Comparison of ENCODE assay signal across 33 cellular contexts in genomic region chr1:159977364-159978106, GRCh38. TPM values are rescaled to one million over a fixed set of nuclear protein-coding genes. Genes with fewer than 3 reads are reported as not detected.
"Had no signal": no experiment of that assay in that cellular context is flagged by ENCODE, and none has a peak within 500 bp of the region (broad histone marks: within the 10 kb centered on the region; RNA-seq: fewer than 3 reads in every experiment).

No MANE protein-coding gene starts in this region.

- DNase-seq: activated CD4-positive, alpha-beta memory T cell treated with anti-CD3 and anti-CD28 coated beads for 36 hours; activated CD4-positive, alpha-beta T cell treated with anti-CD3 and anti-CD28 coated beads, Interleukin-2, amount 10 ng/mL, durations not matched to agents 7 days and 5 days; activated CD4-positive, CD25-positive, alpha-beta regulatory T cell; activated CD8-positive, alpha-beta memory T cell treated with anti-CD3 and anti-CD28 coated beads, Interleukin-2, amount 50 U/mL, for 4 hours; activated gamma-delta T cell treated with Interleukin-2 at 50 U/mL for 16 hours; activated naive CD4-positive, alpha-beta T cell treated with anti-CD3 and anti-CD28 coated beads, Interleukin-2, amount 10 ng/mL, durations not matched to agents 7 days and 5 days; activated naive CD8-positive, alpha-beta T cell treated with anti-CD3 and anti-CD28 coated beads for 36 hours; activated T-cell treated with anti-CD3 and anti-CD28 coated beads, Interleukin-2, amount 50 U/mL, for 72 hours; MV-4-11; NCI-H1092 treated with DMSO at 0.1 percent for 48 hours; NCI-H1417 treated with DMSO at 0.1 percent for 48 hours; NCI-H1694; NCI-H2029; NCI-H2107; NCI-H2171 treated with DMSO at 0.1 percent for 48 hours; NCI-H345; NCI-H510A; NCI-H526 treated with DMSO at 0.1 percent for 48 hours; NCI-H82; NK-92 treated with Interleukin-12 subunit alpha and Interleukin-12 subunit beta, amount 100 ng/mL, for 24 hours; OCI-M1; RPMI8226; T-cell; T-helper 2 cell; T1000 had no signal

- H3K27ac ChIP-seq: KMS-11, SK-N-MC had no signal

- H3K27ac Mint-ChIP-seq: activated CD4-positive, alpha-beta memory T cell treated with anti-CD3 and anti-CD28 coated beads for 36 hours; activated CD4-positive, alpha-beta T cell treated with anti-CD3 and anti-CD28 coated beads, Interleukin-2, amount 10 ng/mL, durations not matched to agents 7 days and 5 days; activated naive CD4-positive, alpha-beta T cell treated with anti-CD3 and anti-CD28 coated beads, Interleukin-2, amount 10 ng/mL, durations not matched to agents 7 days and 5 days; activated naive CD8-positive, alpha-beta T cell treated with anti-CD3 and anti-CD28 coated beads for 36 hours; activated T-helper 2 cell treated with anti-CD3 and anti-CD28 coated beads, Interferon-gamma antibody, Interleukin-2, Interleukin-4, amounts not matched to agents 10 μg/mL and 5 μg/mL and 100 μg/mL, durations not matched to agents 14 hours and 24 hours and 36 hours; T-cell had no signal

- H3K4me3 ChIP-seq: SK-N-MC had no signal

- H3K9me3 Mint-ChIP-seq: activated CD4-positive, alpha-beta memory T cell treated with anti-CD3 and anti-CD28 coated beads for 36 hours; activated CD4-positive, alpha-beta T cell treated with anti-CD3 and anti-CD28 coated beads, Interleukin-2, amount 10 ng/mL, durations not matched to agents 7 days and 5 days; activated naive CD4-positive, alpha-beta T cell treated with anti-CD3 and anti-CD28 coated beads, Interleukin-2, amount 10 ng/mL, durations not matched to agents 7 days and 5 days; activated naive CD8-positive, alpha-beta T cell treated with anti-CD3 and anti-CD28 coated beads for 36 hours; activated T-cell treated with anti-CD3 and anti-CD28 coated beads, Interleukin-2, amount 50 U/mL, for 72 hours; activated T-helper 2 cell treated with anti-CD3 and anti-CD28 coated beads, Interferon-gamma antibody, Interleukin-2, Interleukin-4, amounts not matched to agents 10 μg/mL and 5 μg/mL and 100 μg/mL, durations not matched to agents 14 hours and 24 hours and 36 hours; T-cell had no signal

- H3K4me3 Mint-ChIP-seq: activated CD4-positive, alpha-beta memory T cell treated with anti-CD3 and anti-CD28 coated beads for 36 hours; activated CD4-positive, alpha-beta T cell treated with anti-CD3 and anti-CD28 coated beads, Interleukin-2, amount 10 ng/mL, durations not matched to agents 7 days and 5 days; activated naive CD4-positive, alpha-beta T cell treated with anti-CD3 and anti-CD28 coated beads, Interleukin-2, amount 10 ng/mL, durations not matched to agents 7 days and 5 days; activated naive CD8-positive, alpha-beta T cell treated with anti-CD3 and anti-CD28 coated beads for 36 hours; activated T-cell treated with anti-CD3 and anti-CD28 coated beads, Interleukin-2, amount 50 U/mL, for 72 hours; T-cell had no signal

- ATAC-seq: activated T-cell treated with anti-CD3 and anti-CD28 coated beads, Interleukin-2, amount 50 U/mL, for 72 hours; Panc1; Right ventricle myocardium inferior; T-cell had no signal

- H3K4me1 Mint-ChIP-seq: activated CD4-positive, alpha-beta T cell treated with anti-CD3 and anti-CD28 coated beads, Interleukin-2, amount 10 ng/mL, durations not matched to agents 7 days and 5 days; activated naive CD4-positive, alpha-beta T cell treated with anti-CD3 and anti-CD28 coated beads, Interleukin-2, amount 10 ng/mL, durations not matched to agents 7 days and 5 days; activated naive CD8-positive, alpha-beta T cell treated with anti-CD3 and anti-CD28 coated beads for 36 hours; T-cell had no signal

- H3K36me3 Mint-ChIP-seq: activated CD4-positive, alpha-beta memory T cell treated with anti-CD3 and anti-CD28 coated beads for 36 hours; activated naive CD4-positive, alpha-beta T cell treated with anti-CD3 and anti-CD28 coated beads, Interleukin-2, amount 10 ng/mL, durations not matched to agents 7 days and 5 days; activated naive CD8-positive, alpha-beta T cell treated with anti-CD3 and anti-CD28 coated beads for 36 hours; T-cell had no signal

RNA-seq across cellular contexts. Expression of gene SLAMF9, which starts 23.5 kb away (rescaled TPM):
- total RNA-seq: activated CD4-positive, alpha-beta memory T cell treated with anti-CD3 and anti-CD28 coated beads for 36 hours; activated CD4-positive, alpha-beta T cell treated with anti-CD3 and anti-CD28 coated beads, Interleukin-2, amount 10 ng/mL, durations not matched to agents 7 days and 5 days; activated CD8-positive, alpha-beta memory T cell treated with anti-CD3 and anti-CD28 coated beads for 36 hours; activated naive CD8-positive, alpha-beta T cell treated with anti-CD3 and anti-CD28 coated beads for 36 hours; activated T-cell treated with anti-CD3 and anti-CD28 coated beads, Interleukin-2, amount 50 U/mL, for 72 hours; activated T-helper 2 cell treated with anti-CD3 and anti-CD28 coated beads, Interferon-gamma antibody, Interleukin-2, Interleukin-4, amounts not matched to agents 10 μg/mL and 5 μg/mL and 100 μg/mL, durations not matched to agents 14 hours and 24 hours and 36 hours; cardiac septum; MCF 10A; Right ventricle myocardium inferior; T-cell had no signal

RNA-seq across cellular contexts. Expression of gene IGSF9, which starts 32.1 kb away (rescaled TPM):
- total RNA-seq: activated CD4-positive, alpha-beta T cell treated with anti-CD3 and anti-CD28 coated beads, Interleukin-2, amount 10 ng/mL, durations not matched to agents 7 days and 5 days; activated T-helper 2 cell treated with anti-CD3 and anti-CD28 coated beads, Interferon-gamma antibody, Interleukin-2, Interleukin-4, amounts not matched to agents 10 μg/mL and 5 μg/mL and 100 μg/mL, durations not matched to agents 14 hours and 24 hours and 36 hours; cardiac septum had no signal
